7 cellular contexts compared by ENCODE assay signal in the genomic region with DNA sequence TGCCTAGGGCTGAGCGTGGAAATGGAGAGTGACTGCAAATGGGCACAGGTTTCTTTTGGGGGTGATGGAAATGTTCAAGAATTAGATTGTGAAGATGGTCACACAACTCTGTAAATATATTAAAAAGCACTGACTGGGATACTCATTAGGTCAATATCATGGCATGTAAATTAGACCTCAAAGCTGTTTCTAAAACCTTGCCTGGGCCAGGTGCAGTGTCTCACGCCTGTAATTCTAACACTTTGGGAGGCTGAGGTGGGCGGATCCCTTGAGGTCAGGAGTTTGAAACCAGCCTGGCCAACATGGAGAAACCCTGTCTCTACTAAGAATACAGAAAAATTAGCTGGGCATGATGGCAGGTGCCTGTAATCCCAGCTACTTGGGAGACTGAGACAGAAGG.
DNase-seq lines count a peak whose midpoint lies in the region; ATAC-seq lines count a peak whose summit lies in the region.
"Not testable (repeated sequence)": the region's sequence is repeated elsewhere in the genome, so short reads cannot be mapped to it uniquely, and the experiment has no call there.

No MANE protein-coding gene starts in this region.

- not testable (repeated sequence) for H3K4me3 Mint-ChIP-seq in T-cell; activated naive CD4-positive, alpha-beta T cell treated with anti-CD3 and anti-CD28 coated beads, Interleukin-2, amount 50 U/mL, for 24 hours
- peak overlapping the region; percentile 38 for H3K4me3 Mint-ChIP-seq in natural killer cell treated with Interleukin-12 subunit alpha and Interleukin-12 subunit beta and Interleukin-15 and Interleukin-18, amount 100 ng/mL, for 72 hours

- peaks cover 49 to 69% (median 66%) of the 10 kb centered on the region in 3 donors for H3K4me1 Mint-ChIP-seq in T-cell
- H3K4me1 Mint-ChIP-seq in activated naive CD4-positive, alpha-beta T cell treated with anti-CD3 and anti-CD28 coated beads, Interleukin-2, amount 50 U/mL, for 24 hours: peaks cover 58% of the 10 kb centered on the region
- peaks cover 49 to 53% of the 10 kb centered on the region in 2 donors for H3K4me1 Mint-ChIP-seq in natural killer cell treated with Interleukin-12 subunit alpha and Interleukin-12 subunit beta and Interleukin-15 and Interleukin-18, amount 100 ng/mL, for 72 hours (ENCODE audit: low read depth in 2 of 2)

- POLR2A ChIA-PET in T-cell (lab: Charles Lee): interaction anchor here in 1 of 2 donors (0.5 kb wide), 1 partner anchor 12 kb away, joined by 3 read pairs; no protein-coding TSS in a partner anchor

- CTCF ChIA-PET in T-cell (lab: Charles Lee): interaction anchor here in 1 of 2 donors (0.5 kb wide), 1 partner anchor 327 kb away, joined by 3 read pairs; no protein-coding TSS in a partner anchor

- H3K9me3 Mint-ChIP-seq in T-cell; activated naive CD4-positive, alpha-beta T cell treated with anti-CD3 and anti-CD28 coated beads, Interleukin-2, amount 50 U/mL, for 24 hours; natural killer cell treated with Interleukin-12 subunit alpha and Interleukin-12 subunit beta and Interleukin-15 and Interleukin-18, amount 100 ng/mL, for 72 hours: not testable (repeated sequence)

- not testable (repeated sequence) for H3K27me3 Mint-ChIP-seq in T-cell; activated naive CD4-positive, alpha-beta T cell treated with anti-CD3 and anti-CD28 coated beads, Interleukin-2, amount 50 U/mL, for 24 hours; natural killer cell treated with Interleukin-12 subunit alpha and Interleukin-12 subunit beta and Interleukin-15 and Interleukin-18, amount 100 ng/mL, for 72 hours

- DNase-seq in T-cell; natural killer cell treated with Interleukin-12 subunit alpha and Interleukin-12 subunit beta and Interleukin-15 and Interleukin-18, amount 100 ng/mL, for 72 hours (ENCODE audit: low spot score): not testable (repeated sequence)

- not testable (repeated sequence) for H3K36me3 Mint-ChIP-seq in T-cell; activated naive CD4-positive, alpha-beta T cell treated with anti-CD3 and anti-CD28 coated beads, Interleukin-2, amount 50 U/mL, for 24 hours; natural killer cell treated with Interleukin-12 subunit alpha and Interleukin-12 subunit beta and Interleukin-15 and Interleukin-18, amount 100 ng/mL, for 72 hours

- H3K27ac Mint-ChIP-seq in T-cell: peak overlapping the region; percentile 87 to 88
- H3K27ac Mint-ChIP-seq in activated naive CD4-positive, alpha-beta T cell treated with anti-CD3 and anti-CD28 coated beads, Interleukin-2, amount 50 U/mL, for 24 hours: peak overlapping the region; percentile 85
- H3K27ac Mint-ChIP-seq in natural killer cell treated with Interleukin-12 subunit alpha and Interleukin-12 subunit beta and Interleukin-15 and Interleukin-18, amount 100 ng/mL, for 72 hours: peak overlapping the region; percentile 0 to 88

- ATAC-seq in GM18502 (IDR thresholded peaks at IDR 0.05; ENCODE audit: poor library complexity, unreplicated experiment) (peak; percentile 46), GM19395 (IDR thresholded peaks at IDR 0.05; ENCODE audit: unreplicated experiment) (peak; percentile 64), HG02763 (IDR thresholded peaks at IDR 0.05; ENCODE audit: unreplicated experiment) (peak; percentile 46), HG03457 (IDR thresholded peaks at IDR 0.05; ENCODE audit: unreplicated experiment) (peak; percentile 44)
- ATAC-seq in T-cell (replicated peaks in 1 of 4); natural killer cell treated with Interleukin-12 subunit alpha and Interleukin-12 subunit beta and Interleukin-15 and Interleukin-18, amount 100 ng/mL, for 72 hours: not testable (repeated sequence)
